Comparison of ENCODE assay signal across 22 cellular contexts in the genomic region with DNA sequence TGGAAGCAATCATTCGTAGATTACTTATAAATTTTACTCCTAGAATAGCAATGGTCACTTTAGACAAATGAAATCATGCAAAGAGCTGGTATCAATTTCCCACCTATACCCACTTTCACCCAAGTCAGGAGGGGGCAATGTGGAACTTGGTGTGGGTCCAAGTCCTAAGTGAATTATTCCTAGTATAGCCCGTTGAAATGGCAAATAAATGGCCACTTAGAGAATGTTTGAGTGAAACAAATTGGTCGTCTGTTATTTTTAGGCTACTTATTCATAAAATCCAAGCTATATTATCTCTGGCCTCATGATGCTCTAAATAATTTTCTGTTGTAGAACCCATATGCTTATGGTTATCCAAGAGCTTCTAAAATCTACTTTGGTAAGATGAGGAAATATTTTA.
"Had no signal": no experiment of that assay in that cellular context is flagged by ENCODE, and none has a peak within 500 bp of the region (broad histone marks: within the 10 kb centered on the region; RNA-seq: fewer than 3 reads in every experiment).

No MANE protein-coding gene starts in this region.

- H3K27me3 ChIP-seq: left lung, right lobe of liver, thyroid gland had no signal

- ATAC-seq: left lung, right lobe of liver, upper lobe of right lung had no signal

- DNase-seq: activated CD4-positive, alpha-beta memory T cell treated with anti-CD3 and anti-CD28 coated beads for 36 hours; activated CD4-positive, alpha-beta T cell treated with anti-CD3 and anti-CD28 coated beads for 48 hours; activated naive CD4-positive, alpha-beta T cell treated with Interleukin-2 at 50 U/mL for 16 hours; activated naive CD8-positive, alpha-beta T cell treated with anti-CD3 and anti-CD28 coated beads for 36 hours; activated T-cell treated with anti-CD3 and anti-CD28 coated beads, Interleukin-2, amount 50 U/mL, for 48 hours; central memory CD4-positive, alpha-beta T cell; dermis blood vessel endothelial cell; effector CD8-positive, alpha-beta T cell; erythroblast; foreskin fibroblast; immature natural killer cell; kidney glomerular epithelial cell; left lung; naive B cell; posterior cingulate gyrus; right lobe of liver; stimulated activated CD4-positive, alpha-beta T cell treated with anti-CD3 and anti-CD28 coated beads, Interleukin-1b, Interleukin-23, amount 100 ng/mL, for 48 hours; substantia nigra; thyroid gland; upper lobe of right lung had no signal

- H3K36me3 ChIP-seq: left lung, right lobe of liver, thyroid gland, upper lobe of right lung had no signal

- H3K9me3 ChIP-seq: left lung, right lobe of liver, thyroid gland, upper lobe of right lung had no signal

- H3K27ac ChIP-seq: left lung, right lobe of liver, skin epidermis, thyroid gland, upper lobe of right lung had no signal

- H3K4me3 ChIP-seq: left lung, lung, right lobe of liver, skin epidermis, thyroid gland, upper lobe of right lung had no signal

- H3K4me1 ChIP-seq: left lung, right lobe of liver, thyroid gland, upper lobe of right lung had no signal
